7 cellular contexts compared by ENCODE assay signal in the genomic region with DNA sequence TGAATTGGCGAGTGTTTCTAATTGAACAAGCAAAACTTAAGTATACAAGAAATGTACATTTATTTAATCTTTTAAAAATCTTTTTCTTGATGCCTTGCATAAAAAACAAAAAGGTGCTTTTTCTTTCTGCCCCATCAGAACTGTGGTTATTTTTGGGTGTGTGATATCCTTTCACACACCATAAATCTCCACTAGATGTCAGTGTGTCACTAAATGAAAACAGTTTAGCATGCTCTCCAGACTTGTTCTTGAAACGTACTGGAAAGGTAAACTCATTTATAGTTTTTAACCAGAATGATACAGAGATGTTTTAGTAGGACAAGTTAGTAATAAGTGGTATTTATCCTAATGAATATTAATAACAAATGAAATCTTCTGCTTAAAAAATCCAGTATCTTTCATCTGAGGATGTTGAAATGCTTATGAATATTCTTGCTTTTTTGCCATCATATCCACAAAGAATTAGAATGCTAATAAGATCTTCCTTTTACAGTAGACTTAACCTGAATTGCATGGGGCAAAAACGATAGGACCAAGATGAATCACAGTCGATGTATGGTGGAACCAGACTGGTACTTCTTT.
DNase-seq lines count a peak whose midpoint lies in the region; ATAC-seq and TF ChIP-seq lines count a peak whose summit lies in the region.

No MANE protein-coding gene starts in this region.

- no peaks in the 10 kb centered on the region for H3K27me3 ChIP-seq in suprapubic skin

- H3K4me1 ChIP-seq in suprapubic skin: no peaks in the 10 kb centered on the region

- no peaks in the 10 kb centered on the region for H3K9me3 ChIP-seq in suprapubic skin

- no peak overlapping the region for H3K4me3 ChIP-seq in astrocyte of the cerebellum (ENCODE audit: low read depth, low read length)
- no peak overlapping the region for H3K4me3 ChIP-seq in suprapubic skin

- WGBS in suprapubic skin: 60% methylated on average over 4 of the region's 4 CpGs

- no peak for TF ChIP-seq EP300 in suprapubic skin (IDR thresholded peaks at IDR 0.05)

- ATAC-seq in GM18909 (IDR thresholded peaks at IDR 0.05; ENCODE audit: poor library complexity, unreplicated experiment) (peak; percentile 88), HG03066 (IDR thresholded peaks at IDR 0.05; ENCODE audit: low read depth, unreplicated experiment) (peak; percentile 97)

- TF ChIP-seq POLR2A in suprapubic skin (IDR thresholded peaks at IDR 0.05): no peak

- TF ChIP-seq CTCF in astrocyte of the cerebellum (IDR thresholded peaks at IDR 0.05; ENCODE audit: low read depth, low read length, missing control alignments) (peak; percentile 58), suprapubic skin (IDR thresholded peaks at IDR 0.05) (peak; percentile 17 to 48)

- peak; percentile 79 for DNase-seq in DMS53 (lab: John Stamatoyannopoulos, UW)
- peak; percentile 72 for DNase-seq in NCI-H2171 treated with DMSO at 0.1 percent for 48 hours (lab: John Stamatoyannopoulos, UW)
- peak; percentile 22 for DNase-seq in astrocyte of the cerebellum (ENCODE audit: low read depth)
- DNase-seq in inferior parietal cortex (ENCODE audit: extremely low spot score): peak; percentile 74
- no peak for DNase-seq in suprapubic skin (ENCODE audit: low spot score in 2 of 2)

- no peaks in the 10 kb centered on the region for H3K36me3 ChIP-seq in suprapubic skin

- in situ Hi-C loops in astrocyte of the cerebellum (cut with HindIII; ENCODE audit: low sequenced_read_pairs): no loop called here

- H3K27ac ChIP-seq in suprapubic skin: no peak overlapping the region

Comparison
In these comparisons a context has a peak if more than half of its experiments do, and no peak if none do; other contexts are left out.
1. DNase-seq: peak in DMS53 (single experiment), NCI-H2171 treated with DMSO at 0.1 percent for 48 hours (single experiment), astrocyte of the cerebellum (single experiment) and inferior parietal cortex (single experiment); none in suprapubic skin (0 of 2).